ENCODE assay signal across 1 cellular context in the genomic region with DNA sequence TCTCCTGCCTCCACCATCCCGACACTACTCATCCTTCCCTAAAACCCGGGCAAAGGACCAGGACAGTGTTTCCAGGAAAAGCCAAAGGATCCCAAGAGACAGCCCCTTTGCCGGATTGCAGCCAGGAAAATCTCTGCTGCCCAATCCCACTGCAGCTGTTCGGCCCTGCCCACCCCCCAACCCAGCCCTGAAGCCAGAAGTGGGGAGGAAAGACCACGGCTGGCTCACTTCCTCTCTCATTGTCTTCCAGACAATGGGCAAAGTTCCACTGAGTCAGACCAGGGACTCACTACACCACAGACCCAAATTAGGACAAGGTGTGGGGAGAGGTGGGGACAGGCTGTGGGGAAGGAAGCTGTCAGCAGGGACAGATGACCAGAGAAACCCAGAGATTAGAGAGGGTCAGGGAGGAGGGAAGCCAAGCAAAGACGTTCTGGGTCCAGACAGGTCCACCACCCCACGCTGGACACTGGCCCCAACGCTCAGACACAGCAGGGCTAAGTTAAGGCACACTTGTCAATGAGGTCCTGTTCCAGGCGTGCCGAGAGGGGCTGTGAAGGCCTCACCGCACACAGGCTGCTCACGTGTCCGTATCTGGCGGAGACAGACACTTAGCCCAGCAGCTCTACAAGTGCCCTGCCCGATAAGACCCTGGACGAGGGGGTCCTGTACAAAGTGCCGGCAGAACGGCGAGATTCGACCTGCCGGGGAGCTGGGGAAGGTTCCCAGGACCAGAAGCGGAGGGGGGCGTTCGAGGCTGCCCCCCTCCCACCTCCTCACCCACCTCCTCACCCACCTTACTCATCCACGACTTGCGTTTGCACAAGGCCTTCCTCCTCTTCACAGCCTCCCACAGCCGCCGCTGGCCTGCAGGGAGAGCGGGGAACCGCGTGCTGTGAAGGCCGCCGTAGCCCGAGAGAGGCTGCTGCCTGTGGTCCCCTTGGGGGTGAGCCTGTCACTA.
TF ChIP-seq lines count a peak whose summit lies in the region.

No MANE protein-coding gene starts in this region.

TF ChIP-seq in K562, 482 proteins besides CTCF, POLR2A, EP300 and RAD21 (continued from another document and continues in another):
- TF ChIP-seq HDAC2 (IDR thresholded peaks at IDR 0.05) (no peak), SREBF2 (CRISPR knock-in tag; IDR thresholded peaks at IDR 0.05) (no peak), CXXC5 (CRISPR knock-in tag; IDR thresholded peaks at IDR 0.05) (peak; percentile 52; the same call in 1 of the 2 replicates), DPF2 (IDR thresholded peaks at IDR 0.05) (peak; percentile 66; the same call in 1 of the 2 replicates), JUNB (CRISPR knock-in tag; conservative IDR thresholded peaks at IDR 0.05) (no peak), LEF1 (IDR thresholded peaks at IDR 0.05) (0 out of 2 replicates have a peak, but pooled peaks have one; percentile 27), HCFC1 (IDR thresholded peaks at IDR 0.05; ENCODE audit: low read depth, low read length) (no peak), NCOR1 (IDR thresholded peaks at IDR 0.05) (peak; percentile 71), GATAD2A (IDR thresholded peaks at IDR 0.05) (peak; percentile 62; the same call in 1 of the 2 replicates), TGIF2 (CRISPR knock-in tag; IDR thresholded peaks at IDR 0.05) (no peak), ILF3 (IDR thresholded peaks at IDR 0.05; ENCODE audit: borderline replicate concordance) (no peak), ETV5 (CRISPR knock-in tag; IDR thresholded peaks at IDR 0.05; ENCODE audit: low read depth) (no peak), SMARCE1 (IDR thresholded peaks at IDR 0.05) (peak; percentile 49; the same call in 1 of the 2 replicates), ARID1B (IDR thresholded peaks at IDR 0.05) (peak; percentile 86), TBP (optimal IDR thresholded peaks at IDR 0.05; ENCODE audit: low read depth, low read length) (no peak), TEAD4 (IDR thresholded peaks at IDR 0.05; ENCODE audit: low read length) (peak; percentile 69), TEAD4 (CRISPR knock-in tag; IDR thresholded peaks at IDR 0.05; ENCODE audit: borderline replicate concordance) (no peak), GATA2 (CRISPR knock-in tag; IDR thresholded peaks at IDR 0.05) (peak; percentile 72), CBFA2T3 (IDR thresholded peaks at IDR 0.05) (peak; percentile 88), CBFA2T2 (conservative IDR thresholded peaks at IDR 0.05) (peak; percentile 77), CCNT2 (IDR thresholded peaks at IDR 0.05; ENCODE audit: borderline replicate concordance, extremely low read depth, insufficient read length, low read depth, low read length) (peak; percentile 18), SAFB2 (IDR thresholded peaks at IDR 0.05; ENCODE audit: borderline replicate concordance, low read depth, low read length, severe bottlenecking) (no peak), ZBTB7A (IDR thresholded peaks at IDR 0.05; ENCODE audit: borderline replicate concordance, control insufficient read depth, low read depth, low read length) (peak; percentile 77; the same call in 1 of the 2 replicates), TRIM24 (IDR thresholded peaks at IDR 0.05) (0 out of 4 replicates have a peak, but pooled peaks of 1 of the 2 experiments have one; percentile 11), L3MBTL2 (IDR thresholded peaks at IDR 0.05) (peak; percentile 89), ZBTB1 (CRISPR knock-in tag; IDR thresholded peaks at IDR 0.05; ENCODE audit: borderline replicate concordance, low read depth) (no peak), ZNF146 (CRISPR knock-in tag; IDR thresholded peaks at IDR 0.05; ENCODE audit: unreplicated experiment) (no peak), ZFX (CRISPR knock-in tag; IDR thresholded peaks at IDR 0.05) (peak; percentile 79), BRD9 (IDR thresholded peaks at IDR 0.05; ENCODE audit: low read depth, partially characterized antibody) (no peak), STAT5A (IDR thresholded peaks at IDR 0.05; ENCODE audit: borderline replicate concordance, low read length) (peak; percentile 33; the same call in 1 of the 2 replicates), TAL1 (IDR thresholded peaks at IDR 0.05) (peak; percentile 79), KAT7 (CRISPR knock-in tag; IDR thresholded peaks at IDR 0.05; ENCODE audit: borderline replicate concordance) (no peak), KDM1A (IDR thresholded peaks at IDR 0.05) (peak; percentile 45 to 68; a peak in 3 of 4 replicates), MEIS2 (IDR thresholded peaks at IDR 0.05; ENCODE audit: partially characterized antibody) (peak; percentile 22), EGR1 (conservative IDR thresholded peaks at IDR 0.05) (peak; percentile 49; the same call in 1 of the 2 replicates)
- TF ChIP-seq, protein P1, sequence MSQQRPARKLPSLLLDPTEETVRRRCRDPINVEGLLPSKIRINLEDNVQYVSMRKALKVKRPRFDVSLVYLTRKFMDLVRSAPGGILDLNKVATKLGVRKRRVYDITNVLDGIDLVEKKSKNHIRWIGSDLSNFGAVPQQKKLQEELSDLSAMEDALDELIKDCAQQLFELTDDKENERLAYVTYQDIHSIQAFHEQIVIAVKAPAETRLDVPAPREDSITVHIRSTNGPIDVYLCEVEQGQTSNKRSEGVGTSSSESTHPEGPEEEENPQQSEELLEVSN (IDR thresholded peaks at IDR 0.05; ENCODE audit: borderline replicate concordance in 1 of 2, extremely low read depth in 1 of 2, insufficient read depth in 1 of 2, insufficient read length in 1 of 2, low read depth in 1 of 2, low read length in 1 of 2, poor library complexity in 1 of 2, severe bottlenecking in 1 of 2) = peak; percentile 42 to 53
- TF ChIP-seq, protein P2, sequence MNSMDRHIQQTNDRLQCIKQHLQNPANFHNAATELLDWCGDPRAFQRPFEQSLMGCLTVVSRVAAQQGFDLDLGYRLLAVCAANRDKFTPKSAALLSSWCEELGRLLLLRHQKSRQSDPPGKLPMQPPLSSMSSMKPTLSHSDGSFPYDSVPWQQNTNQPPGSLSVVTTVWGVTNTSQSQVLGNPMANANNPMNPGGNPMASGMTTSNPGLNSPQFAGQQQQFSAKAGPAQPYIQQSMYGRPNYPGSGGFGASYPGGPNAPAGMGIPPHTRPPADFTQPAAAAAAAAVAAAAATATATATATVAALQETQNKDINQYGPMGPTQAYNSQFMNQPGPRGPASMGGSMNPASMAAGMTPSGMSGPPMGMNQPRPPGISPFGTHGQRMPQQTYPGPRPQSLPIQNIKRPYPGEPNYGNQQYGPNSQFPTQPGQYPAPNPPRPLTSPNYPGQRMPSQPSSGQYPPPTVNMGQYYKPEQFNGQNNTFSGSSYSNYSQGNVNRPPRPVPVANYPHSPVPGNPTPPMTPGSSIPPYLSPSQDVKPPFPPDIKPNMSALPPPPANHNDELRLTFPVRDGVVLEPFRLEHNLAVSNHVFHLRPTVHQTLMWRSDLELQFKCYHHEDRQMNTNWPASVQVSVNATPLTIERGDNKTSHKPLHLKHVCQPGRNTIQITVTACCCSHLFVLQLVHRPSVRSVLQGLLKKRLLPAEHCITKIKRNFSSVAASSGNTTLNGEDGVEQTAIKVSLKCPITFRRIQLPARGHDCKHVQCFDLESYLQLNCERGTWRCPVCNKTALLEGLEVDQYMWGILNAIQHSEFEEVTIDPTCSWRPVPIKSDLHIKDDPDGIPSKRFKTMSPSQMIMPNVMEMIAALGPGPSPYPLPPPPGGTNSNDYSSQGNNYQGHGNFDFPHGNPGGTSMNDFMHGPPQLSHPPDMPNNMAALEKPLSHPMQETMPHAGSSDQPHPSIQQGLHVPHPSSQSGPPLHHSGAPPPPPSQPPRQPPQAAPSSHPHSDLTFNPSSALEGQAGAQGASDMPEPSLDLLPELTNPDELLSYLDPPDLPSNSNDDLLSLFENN (IDR thresholded peaks at IDR 0.05; ENCODE audit: low read depth in 2 of 2, low read length in 2 of 2) = no peak
- TF ChIP-seq, protein P3, sequence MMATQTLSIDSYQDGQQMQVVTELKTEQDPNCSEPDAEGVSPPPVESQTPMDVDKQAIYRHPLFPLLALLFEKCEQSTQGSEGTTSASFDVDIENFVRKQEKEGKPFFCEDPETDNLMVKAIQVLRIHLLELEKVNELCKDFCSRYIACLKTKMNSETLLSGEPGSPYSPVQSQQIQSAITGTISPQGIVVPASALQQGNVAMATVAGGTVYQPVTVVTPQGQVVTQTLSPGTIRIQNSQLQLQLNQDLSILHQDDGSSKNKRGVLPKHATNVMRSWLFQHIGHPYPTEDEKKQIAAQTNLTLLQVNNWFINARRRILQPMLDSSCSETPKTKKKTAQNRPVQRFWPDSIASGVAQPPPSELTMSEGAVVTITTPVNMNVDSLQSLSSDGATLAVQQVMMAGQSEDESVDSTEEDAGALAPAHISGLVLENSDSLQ (IDR thresholded peaks at IDR 0.05) = 0 out of 2 replicates have a peak, but pooled peaks have one; percentile 7
- TF ChIP-seq, protein P4, sequence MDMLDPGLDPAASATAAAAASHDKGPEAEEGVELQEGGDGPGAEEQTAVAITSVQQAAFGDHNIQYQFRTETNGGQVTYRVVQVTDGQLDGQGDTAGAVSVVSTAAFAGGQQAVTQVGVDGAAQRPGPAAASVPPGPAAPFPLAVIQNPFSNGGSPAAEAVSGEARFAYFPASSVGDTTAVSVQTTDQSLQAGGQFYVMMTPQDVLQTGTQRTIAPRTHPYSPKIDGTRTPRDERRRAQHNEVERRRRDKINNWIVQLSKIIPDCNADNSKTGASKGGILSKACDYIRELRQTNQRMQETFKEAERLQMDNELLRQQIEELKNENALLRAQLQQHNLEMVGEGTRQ (CRISPR knock-in tag; IDR thresholded peaks at IDR 0.05) = peak; percentile 56
- TF ChIP-seq, protein P5, sequence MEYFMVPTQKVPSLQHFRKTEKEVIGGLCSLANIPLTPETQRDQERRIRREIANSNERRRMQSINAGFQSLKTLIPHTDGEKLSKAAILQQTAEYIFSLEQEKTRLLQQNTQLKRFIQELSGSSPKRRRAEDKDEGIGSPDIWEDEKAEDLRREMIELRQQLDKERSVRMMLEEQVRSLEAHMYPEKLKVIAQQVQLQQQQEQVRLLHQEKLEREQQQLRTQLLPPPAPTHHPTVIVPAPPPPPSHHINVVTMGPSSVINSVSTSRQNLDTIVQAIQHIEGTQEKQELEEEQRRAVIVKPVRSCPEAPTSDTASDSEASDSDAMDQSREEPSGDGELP (CRISPR knock-in tag; IDR thresholded peaks at IDR 0.05; ENCODE audit: borderline replicate concordance) = peak; percentile 74; the same call in 1 of the 2 replicates
- TF ChIP-seq, protein P6, sequence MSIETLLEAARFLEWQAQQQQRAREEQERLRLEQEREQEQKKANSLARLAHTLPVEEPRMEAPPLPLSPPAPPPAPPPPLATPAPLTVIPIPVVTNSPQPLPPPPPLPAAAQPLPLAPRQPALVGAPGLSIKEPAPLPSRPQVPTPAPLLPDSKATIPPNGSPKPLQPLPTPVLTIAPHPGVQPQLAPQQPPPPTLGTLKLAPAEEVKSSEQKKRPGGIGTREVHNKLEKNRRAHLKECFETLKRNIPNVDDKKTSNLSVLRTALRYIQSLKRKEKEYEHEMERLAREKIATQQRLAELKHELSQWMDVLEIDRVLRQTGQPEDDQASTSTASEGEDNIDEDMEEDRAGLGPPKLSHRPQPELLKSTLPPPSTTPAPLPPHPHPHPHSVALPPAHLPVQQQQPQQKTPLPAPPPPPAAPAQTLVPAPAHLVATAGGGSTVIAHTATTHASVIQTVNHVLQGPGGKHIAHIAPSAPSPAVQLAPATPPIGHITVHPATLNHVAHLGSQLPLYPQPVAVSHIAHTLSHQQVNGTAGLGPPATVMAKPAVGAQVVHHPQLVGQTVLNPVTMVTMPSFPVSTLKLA (conservative IDR thresholded peaks at IDR 0.05) = peak in 1 of 2 experiments; percentile 62; a peak in 2 of 4 replicates
- TF ChIP-seq, protein P7, sequence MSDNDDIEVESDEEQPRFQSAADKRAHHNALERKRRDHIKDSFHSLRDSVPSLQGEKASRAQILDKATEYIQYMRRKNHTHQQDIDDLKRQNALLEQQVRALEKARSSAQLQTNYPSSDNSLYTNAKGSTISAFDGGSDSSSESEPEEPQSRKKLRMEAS (CRISPR knock-in tag; IDR thresholded peaks at IDR 0.05) = peak; percentile 84
- TF ChIP-seq, protein P8, sequence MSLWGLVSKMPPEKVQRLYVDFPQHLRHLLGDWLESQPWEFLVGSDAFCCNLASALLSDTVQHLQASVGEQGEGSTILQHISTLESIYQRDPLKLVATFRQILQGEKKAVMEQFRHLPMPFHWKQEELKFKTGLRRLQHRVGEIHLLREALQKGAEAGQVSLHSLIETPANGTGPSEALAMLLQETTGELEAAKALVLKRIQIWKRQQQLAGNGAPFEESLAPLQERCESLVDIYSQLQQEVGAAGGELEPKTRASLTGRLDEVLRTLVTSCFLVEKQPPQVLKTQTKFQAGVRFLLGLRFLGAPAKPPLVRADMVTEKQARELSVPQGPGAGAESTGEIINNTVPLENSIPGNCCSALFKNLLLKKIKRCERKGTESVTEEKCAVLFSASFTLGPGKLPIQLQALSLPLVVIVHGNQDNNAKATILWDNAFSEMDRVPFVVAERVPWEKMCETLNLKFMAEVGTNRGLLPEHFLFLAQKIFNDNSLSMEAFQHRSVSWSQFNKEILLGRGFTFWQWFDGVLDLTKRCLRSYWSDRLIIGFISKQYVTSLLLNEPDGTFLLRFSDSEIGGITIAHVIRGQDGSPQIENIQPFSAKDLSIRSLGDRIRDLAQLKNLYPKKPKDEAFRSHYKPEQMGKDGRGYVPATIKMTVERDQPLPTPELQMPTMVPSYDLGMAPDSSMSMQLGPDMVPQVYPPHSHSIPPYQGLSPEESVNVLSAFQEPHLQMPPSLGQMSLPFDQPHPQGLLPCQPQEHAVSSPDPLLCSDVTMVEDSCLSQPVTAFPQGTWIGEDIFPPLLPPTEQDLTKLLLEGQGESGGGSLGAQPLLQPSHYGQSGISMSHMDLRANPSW (CRISPR knock-in tag; IDR thresholded peaks at IDR 0.05) = no peak
- TF ChIP-seq, protein P9, sequence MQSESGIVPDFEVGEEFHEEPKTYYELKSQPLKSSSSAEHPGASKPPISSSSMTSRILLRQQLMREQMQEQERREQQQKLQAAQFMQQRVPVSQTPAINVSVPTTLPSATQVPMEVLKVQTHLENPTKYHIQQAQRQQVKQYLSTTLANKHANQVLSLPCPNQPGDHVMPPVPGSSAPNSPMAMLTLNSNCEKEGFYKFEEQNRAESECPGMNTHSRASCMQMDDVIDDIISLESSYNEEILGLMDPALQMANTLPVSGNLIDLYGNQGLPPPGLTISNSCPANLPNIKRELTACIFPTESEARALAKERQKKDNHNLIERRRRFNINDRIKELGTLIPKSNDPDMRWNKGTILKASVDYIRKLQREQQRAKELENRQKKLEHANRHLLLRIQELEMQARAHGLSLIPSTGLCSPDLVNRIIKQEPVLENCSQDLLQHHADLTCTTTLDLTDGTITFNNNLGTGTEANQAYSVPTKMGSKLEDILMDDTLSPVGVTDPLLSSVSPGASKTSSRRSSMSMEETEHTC (IDR thresholded peaks at IDR 0.05) = 0 out of 2 replicates have a peak, but pooled peaks have one; percentile 47
